ENCODE assay signal across 8 cellular contexts in genomic region chr1:16145030-16145987, GRCh38. TPM values are rescaled to one million over a fixed set of nuclear protein-coding genes. Genes with fewer than 3 reads are reported as not detected.
DNase-seq lines count a peak whose midpoint lies in the region; ATAC-seq lines count a peak whose summit lies in the region.

No MANE protein-coding gene starts in this region.

- intact Hi-C loops in Right ventricle myocardium inferior (cut with DNase I): no loop called here

- DNase-seq in GOT3 (lab: John Stamatoyannopoulos, UW) (peak; percentile 61), SW480 (ENCODE audit: low spot score) (peak; percentile 97), Right ventricle myocardium inferior (ENCODE audit: missing footprints) (peak; percentile 91), retina (peak; percentile 72), KBM-7 (no peak), putamen (ENCODE audit: low spot score) (no peak)
- no peak for DNase-seq in stimulated activated CD4-positive, alpha-beta T cell treated with anti-CD3 and anti-CD28 coated beads, Interleukin-2, amount 100 ng/mL, for 24 hours

- in situ Hi-C loops in KBM-7 (cut with MboI; ENCODE audit: low pct_unique_long_range_greater_than_20kb, low sequenced_read_pairs): no loop called here

- ATAC-seq in Right ventricle myocardium inferior (peak; percentile 73), GM19397 (IDR thresholded peaks at IDR 0.05; ENCODE audit: unreplicated experiment) (no peak)

RNA-seq across cellular contexts. Expression of gene EPHA2, which starts 10.6 kb away (rescaled TPM):
- 7.3 TPM for total RNA-seq in Right ventricle myocardium inferior

Comparison
In these comparisons a context has a peak if more than half of its experiments do, and no peak if none do; other contexts are left out.
1. DNase-seq: peak in GOT3 (single experiment), SW480 (single experiment), Right ventricle myocardium inferior (single experiment) and retina (single experiment); none in KBM-7 (single experiment), putamen (single experiment) and stimulated activated CD4-positive, alpha-beta T cell treated with anti-CD3 and anti-CD28 coated beads, Interleukin-2, amount 100 ng/mL, for 24 hours (0 of 2).